In the genomic region with DNA sequence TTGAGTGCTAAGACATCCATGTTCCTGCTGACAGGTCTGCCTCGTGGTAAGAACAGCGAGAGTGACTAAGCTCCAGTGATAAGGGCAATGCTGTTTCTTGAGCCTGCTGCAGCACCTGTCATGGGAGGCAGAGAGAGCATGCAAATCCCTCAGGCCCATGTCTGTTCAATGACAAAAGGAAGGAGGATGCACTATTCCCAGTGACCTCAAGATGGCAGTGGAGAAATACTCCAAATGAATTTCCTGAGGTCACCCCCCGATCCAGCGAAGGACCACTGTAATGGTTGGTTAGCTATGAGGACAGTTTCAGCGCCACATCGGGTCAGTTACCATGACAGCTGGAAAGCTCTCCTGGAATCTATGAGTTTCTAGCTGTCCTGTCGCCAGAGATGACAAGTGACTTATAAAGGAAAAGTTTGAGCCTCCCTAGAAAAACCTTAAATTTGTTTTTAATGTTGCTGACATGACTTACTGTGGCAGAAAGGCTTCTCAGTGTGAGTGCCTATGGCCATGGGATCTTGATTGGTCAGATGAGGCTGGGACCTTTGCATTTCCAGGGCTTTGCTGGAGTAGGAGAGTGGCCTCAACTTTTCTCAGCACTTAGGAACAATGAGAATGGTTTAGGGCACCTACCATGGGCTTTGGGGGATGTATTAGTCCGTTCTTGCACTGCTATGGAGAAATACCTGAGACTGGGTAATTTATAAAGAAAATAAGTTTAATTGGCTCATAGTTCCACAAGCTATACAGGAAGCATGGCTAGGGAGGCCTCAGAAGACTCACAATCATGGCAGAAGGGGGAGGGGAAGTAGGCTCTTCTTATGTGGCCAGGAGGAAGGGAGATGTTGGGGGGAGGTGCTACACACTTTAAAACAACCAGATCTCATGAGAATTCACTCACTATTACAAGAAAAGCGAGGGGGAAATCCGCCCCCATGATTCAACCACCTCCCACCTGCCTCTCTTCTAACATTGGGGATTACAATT, we compare ENCODE assay signal across 8 cellular contexts.
DNase-seq lines count a peak whose midpoint lies in the region; ATAC-seq, FAIRE-seq and TF ChIP-seq lines count a peak whose summit lies in the region.

No MANE protein-coding gene starts in this region.

- peak overlapping the region; percentile 17 for H3K4me2 ChIP-seq in keratinocyte (ENCODE audit: control insufficient read depth, extremely low read depth, insufficient read depth, low read depth, low read length)

- peaks cover 16% of the 10 kb centered on the region for H3K27me3 Mint-ChIP-seq in brain
- H3K27me3 Mint-ChIP-seq in stimulated activated memory B cell treated with anti-CD40 and anti-IgM and Interleukin-4, amounts not matched to agents 10 μg/mL and 1 μg/mL and 100 μg/mL, for 72 hours = no peaks in the 10 kb centered on the region

- H3K27ac ChIP-seq in keratinocyte (ENCODE audit: control insufficient read depth, insufficient read depth, low read length) = no peak overlapping the region

- H3K79me2 ChIP-seq in keratinocyte (ENCODE audit: control insufficient read depth, insufficient read depth, low read length) = no peaks in the 10 kb centered on the region

- dilution Hi-C loops in keratinocyte (cut with MboI; ENCODE audit: extremely low pct_ligation_motif_present, low sequenced_read_pairs) = no loop called here

- H3K27me3 ChIP-seq in keratinocyte (ENCODE audit: control insufficient read depth, extremely low read depth, insufficient read depth, low read length) = no peaks in the 10 kb centered on the region

- peak; percentile 46 for FAIRE-seq in keratinocyte (lab: Jason Lieb, UNC)

- no peak overlapping the region for H3K27ac Mint-ChIP-seq in brain
- no peak overlapping the region for H3K27ac Mint-ChIP-seq in stimulated activated memory B cell treated with anti-CD40 and anti-IgM and Interleukin-4, amounts not matched to agents 10 μg/mL and 1 μg/mL and 100 μg/mL, for 72 hours

- no peaks in the 10 kb centered on the region for H4K20me1 ChIP-seq in keratinocyte (ENCODE audit: control insufficient read depth, extremely low read depth, insufficient read depth, low read length)

- H3K4me3 Mint-ChIP-seq in brain = peak overlapping the region in 3 of 5 experiments; percentile 52 to 70 (median 56)
- no peak overlapping the region for H3K4me3 Mint-ChIP-seq in stimulated activated memory B cell treated with anti-CD40 and anti-IgM and Interleukin-4, amounts not matched to agents 10 μg/mL and 1 μg/mL and 100 μg/mL, for 72 hours

- H3K9me1 ChIP-seq in keratinocyte (ENCODE audit: control insufficient read depth, extremely low read depth, insufficient read depth, low read length) = no peaks in the 10 kb centered on the region

- ATAC-seq in GM21576 (IDR thresholded peaks at IDR 0.05; ENCODE audit: unreplicated experiment) = peak; percentile 49
- ATAC-seq in stimulated activated memory B cell treated with anti-CD40 and anti-IgM and Interleukin-4, amounts not matched to agents 10 μg/mL and 1 μg/mL and 100 μg/mL, for 72 hours = peak; percentile 66

- no peaks in the 10 kb centered on the region for H3K9me3 ChIP-seq in keratinocyte (ENCODE audit: control insufficient read depth, low read depth, low read length)

- H3K4me1 ChIP-seq in keratinocyte (ENCODE audit: control insufficient read depth, extremely low read depth, insufficient read depth, low read length) = peaks cover 13% of the 10 kb centered on the region

- TF ChIP-seq CTCF in brain (conservative IDR thresholded peaks at IDR 0.05) (peak; percentile 74 to 82), keratinocyte (optimal IDR thresholded peaks at IDR 0.05 in 1 of 3, IDR thresholded peaks at IDR 0.05 in 1 of 3, conservative IDR thresholded peaks at IDR 0.05 in 1 of 3; ENCODE audit: extremely low read depth in 1 of 3, insufficient read depth in 2 of 3, low read length in 3 of 3) (peak; percentile 70 to 77 (median 71))

- peaks cover 0 to 4% (median 0%) of the 10 kb centered on the region in 5 experiments for H3K9me3 Mint-ChIP-seq in brain
- no peaks in the 10 kb centered on the region for H3K9me3 Mint-ChIP-seq in stimulated activated memory B cell treated with anti-CD40 and anti-IgM and Interleukin-4, amounts not matched to agents 10 μg/mL and 1 μg/mL and 100 μg/mL, for 72 hours

- H3K4me1 Mint-ChIP-seq in brain = peaks cover 21% of the 10 kb centered on the region
- H3K4me1 Mint-ChIP-seq in stimulated activated memory B cell treated with anti-CD40 and anti-IgM and Interleukin-4, amounts not matched to agents 10 μg/mL and 1 μg/mL and 100 μg/mL, for 72 hours = no peaks in the 10 kb centered on the region

- H3K36me3 Mint-ChIP-seq in brain = no peaks in the 10 kb centered on the region
- H3K36me3 Mint-ChIP-seq in stimulated activated memory B cell treated with anti-CD40 and anti-IgM and Interleukin-4, amounts not matched to agents 10 μg/mL and 1 μg/mL and 100 μg/mL, for 72 hours = no peaks in the 10 kb centered on the region

- no peaks in the 10 kb centered on the region for H3K36me3 ChIP-seq in keratinocyte (ENCODE audit: control insufficient read depth in 2 of 2, extremely low read depth in 1 of 2, insufficient read depth in 2 of 2, low read length in 2 of 2)

- no peak overlapping the region for H2AFZ ChIP-seq in keratinocyte (ENCODE audit: control insufficient read depth, low read length)

- H3K9ac ChIP-seq in keratinocyte (ENCODE audit: control insufficient read depth, extremely low read depth, insufficient read depth, low read length) = no peak overlapping the region

- H3K4me3 ChIP-seq in keratinocyte (ENCODE audit: control insufficient read depth in 2 of 3, extremely low read depth in 1 of 3, insufficient read depth in 2 of 3, low read depth in 1 of 3, low read length in 3 of 3) = no peak overlapping the region

- DNase-seq in DMS114 treated with DMSO at 0.1 percent for 48 hours (lab: John Stamatoyannopoulos, UW; ENCODE audit: unreplicated experiment) (peak; percentile 21), LoVo (ENCODE audit: low spot score) (peak; percentile 37), RPMI7951 (ENCODE audit: low read depth) (peak; percentile 42), keratinocyte (ENCODE audit: low read depth, low spot score) (peak; percentile 9), SKM-1 (lab: John Stamatoyannopoulos, UW; ENCODE audit: unreplicated experiment) (no peak)
